8 cellular contexts compared by ENCODE assay signal in the genomic region with DNA sequence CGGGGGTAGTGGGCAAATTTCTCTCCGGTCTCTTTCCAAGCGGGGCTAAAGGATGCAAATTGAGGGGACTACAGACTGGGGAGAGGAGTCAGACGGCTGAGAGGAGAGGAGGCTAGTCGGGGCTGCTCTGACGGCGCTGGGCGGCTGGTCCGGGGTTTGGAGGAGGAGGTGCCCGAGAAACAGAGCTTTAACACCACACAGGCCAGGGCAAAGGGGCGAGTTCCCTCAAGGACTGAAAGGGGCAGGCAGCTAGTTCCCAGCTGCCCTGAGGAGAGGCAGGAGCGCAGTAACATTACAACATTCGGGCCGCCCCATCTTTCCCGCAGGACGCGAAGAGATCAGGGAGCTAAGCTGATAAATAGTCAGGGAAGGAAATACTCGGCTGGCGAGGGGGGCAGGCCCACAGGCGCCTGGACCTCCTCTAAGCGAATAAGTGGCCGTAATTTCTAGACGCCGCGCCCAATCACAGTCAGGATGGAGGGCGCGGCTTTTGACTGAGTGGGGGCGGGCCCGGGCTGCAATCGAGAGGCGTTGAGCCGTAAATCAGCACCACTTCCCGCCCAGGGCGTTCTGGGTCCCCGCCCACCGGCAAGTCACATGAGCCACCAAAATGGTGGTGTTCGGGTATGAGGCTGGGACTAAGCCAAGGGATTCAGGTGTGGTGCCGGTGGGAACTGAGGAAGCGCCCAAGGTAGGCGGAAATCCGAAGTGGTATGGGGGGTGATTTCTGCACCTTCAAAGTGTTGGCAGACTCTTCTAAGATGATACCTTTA. TPM values are rescaled to one million over a fixed set of nuclear protein-coding genes. Genes with fewer than 3 reads are reported as not detected.
DNase-seq lines count a peak whose midpoint lies in the region; ATAC-seq and TF ChIP-seq lines count a peak whose summit lies in the region.

A gene (plus strand): TSS at position 596 of the 773 bp plus-strand sequence. CDS start 15 bp downstream, at position 611.

- H3K4me3 Mint-ChIP-seq in activated CD4-positive, alpha-beta T cell treated with anti-CD3 and anti-CD28 coated beads for 36 hours = peak within 1 kb of the TSS; percentile 98

- H3K27me3 Mint-ChIP-seq in activated CD4-positive, alpha-beta T cell treated with anti-CD3 and anti-CD28 coated beads for 36 hours = no peaks in the 10 kb centered on the region

- peaks cover 18% of the 10 kb centered on the region for H3K36me3 Mint-ChIP-seq in activated CD4-positive, alpha-beta T cell treated with anti-CD3 and anti-CD28 coated beads for 36 hours (ENCODE audit: low read depth)

- POLR2A ChIA-PET in activated CD4-positive, alpha-beta T cell treated with anti-CD3 and anti-CD28 coated beads for 36 hours (lab: Charles Lee) = interaction anchor here (0.6 to 2.2 kb wide), 3 partner anchors 20 to 603 kb away, joined by 3 to 16 read pairs (median 6); a partner anchor contains a TSS

- peak; percentile 98 for ATAC-seq in HG03442 (IDR thresholded peaks at IDR 0.05; ENCODE audit: unreplicated experiment)
- ATAC-seq in activated CD4-positive, alpha-beta T cell treated with anti-CD3 and anti-CD28 coated beads for 36 hours = peak; percentile 95

- no peak for TF ChIP-seq CTCF in choroid plexus epithelial cell (conservative IDR thresholded peaks at IDR 0.05; ENCODE audit: low read depth, low read length)

- H3K9me3 Mint-ChIP-seq in activated CD4-positive, alpha-beta T cell treated with anti-CD3 and anti-CD28 coated beads for 36 hours (ENCODE audit: low read depth) = no peaks in the 10 kb centered on the region

- H3K27ac Mint-ChIP-seq in activated CD4-positive, alpha-beta T cell treated with anti-CD3 and anti-CD28 coated beads for 36 hours = peak within 1 kb of the TSS; percentile 100

- intact Hi-C loops in activated CD4-positive, alpha-beta T cell treated with anti-CD3 and anti-CD28 coated beads for 36 hours (cut with DNase I, micrococcal nuclease) = loop anchor here (1.0 to 10.0 kb wide), 15 partner anchors 19 to 1409 kb away; a partner anchor contains a TSS

- peaks cover 35% of the 10 kb centered on the region for H3K4me1 Mint-ChIP-seq in activated CD4-positive, alpha-beta T cell treated with anti-CD3 and anti-CD28 coated beads for 36 hours

- CTCF ChIA-PET in activated CD4-positive, alpha-beta T cell treated with anti-CD3 and anti-CD28 coated beads for 36 hours (lab: Charles Lee) = interaction anchor here (0.8 to 1.9 kb wide), 7 partner anchors 10 to 227 kb away, joined by 3 to 6 read pairs (median 3); a partner anchor contains a TSS

- DNase-seq in Ammon's horn (ENCODE audit: low spot score) (peak; percentile 99), GM19238 (ENCODE audit: insufficient read length, low spot score) (peak; percentile 55), NCI-H524 (lab: John Stamatoyannopoulos, UW) (peak; percentile 90 to 97), choroid plexus epithelial cell (ENCODE audit: low read depth) (peak; percentile 97), kidney tubule cell (ENCODE audit: low spot score) (peak; percentile 98)
- DNase-seq in activated CD4-positive, alpha-beta T cell treated with anti-CD3 and anti-CD28 coated beads for 36 hours = peak; percentile 99
- DNase-seq in stimulated activated CD4-positive, alpha-beta T cell treated with anti-CD3 and anti-CD28 coated beads, Interleukin-1b, Interleukin-23, amount 100 ng/mL, for 24 hours (ENCODE audit: low read depth in 4 of 4, low spot score in 1 of 4) = peak; percentile 87 to 97 (median 92)

- peak within 1 kb of the TSS; percentile 60 for H3K4me3 ChIP-seq in choroid plexus epithelial cell (ENCODE audit: low read depth, low read length)

RNA-seq across cellular contexts. Expression of the gene that starts here (rescaled TPM):
- 10 to 100 TPM; 62.7 to 74.2 TPM for total RNA-seq in activated CD4-positive, alpha-beta T cell treated with anti-CD3 and anti-CD28 coated beads for 36 hours

Comparison
In these comparisons a context has a peak if more than half of its experiments do, and no peak if none do; other contexts are left out.
1. Peak in every context shown above with its lines: DNase-seq, ATAC-seq and H3K4me3 ChIP-seq.